Comparison of ENCODE assay signal across 1 cellular context in the genomic region with DNA sequence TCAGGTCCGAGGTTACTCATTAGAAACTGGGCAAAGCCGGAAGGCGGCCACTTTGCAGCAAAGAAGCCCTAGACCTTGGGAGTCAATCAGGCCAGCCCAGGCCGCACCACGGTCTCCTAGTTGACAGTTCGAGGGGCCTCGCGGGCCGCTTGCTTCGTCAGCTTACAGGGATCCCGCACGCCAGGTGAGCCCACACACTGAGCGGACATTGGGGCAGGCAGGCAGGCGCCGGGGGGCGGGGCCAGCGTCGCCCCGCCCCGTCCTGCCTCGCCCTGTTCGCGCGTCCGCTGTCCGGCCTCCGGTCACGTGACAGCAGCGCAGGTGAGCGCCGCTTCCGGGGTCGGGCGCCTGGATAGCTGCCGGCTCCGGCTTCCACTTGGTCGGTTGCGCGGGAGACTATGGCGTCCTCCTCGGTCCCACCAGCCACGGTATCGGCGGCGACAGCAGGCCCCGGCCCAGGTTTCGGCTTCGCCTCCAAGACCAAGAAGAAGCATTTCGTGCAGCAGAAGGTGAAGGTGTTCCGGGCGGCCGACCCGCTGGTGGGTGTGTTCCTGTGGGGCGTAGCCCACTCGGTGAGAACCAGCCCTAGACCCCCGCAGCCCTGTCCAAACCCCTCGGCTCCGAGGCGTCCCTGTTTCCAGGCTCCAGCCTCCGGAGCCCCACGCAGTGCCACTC.
A peak's percentile ranks its signal among the peaks of the same experiment; 100 is the strongest.
TF ChIP-seq lines count a peak whose summit lies in the region.

A gene (plus strand): TSS at position 301 of the 675 bp plus-strand sequence. CDS start 98 bp downstream, at position 399.

TF ChIP-seq in K562, 482 proteins besides CTCF, POLR2A, EP300 and RAD21 (continued from another document and continues in another):
- TF ChIP-seq, protein P1, sequence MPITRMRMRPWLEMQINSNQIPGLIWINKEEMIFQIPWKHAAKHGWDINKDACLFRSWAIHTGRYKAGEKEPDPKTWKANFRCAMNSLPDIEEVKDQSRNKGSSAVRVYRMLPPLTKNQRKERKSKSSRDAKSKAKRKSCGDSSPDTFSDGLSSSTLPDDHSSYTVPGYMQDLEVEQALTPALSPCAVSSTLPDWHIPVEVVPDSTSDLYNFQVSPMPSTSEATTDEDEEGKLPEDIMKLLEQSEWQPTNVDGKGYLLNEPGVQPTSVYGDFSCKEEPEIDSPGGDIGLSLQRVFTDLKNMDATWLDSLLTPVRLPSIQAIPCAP (CRISPR knock-in tag; IDR thresholded peaks at IDR 0.05; ENCODE audit: borderline replicate concordance) = no peak
- TF ChIP-seq, protein P2, sequence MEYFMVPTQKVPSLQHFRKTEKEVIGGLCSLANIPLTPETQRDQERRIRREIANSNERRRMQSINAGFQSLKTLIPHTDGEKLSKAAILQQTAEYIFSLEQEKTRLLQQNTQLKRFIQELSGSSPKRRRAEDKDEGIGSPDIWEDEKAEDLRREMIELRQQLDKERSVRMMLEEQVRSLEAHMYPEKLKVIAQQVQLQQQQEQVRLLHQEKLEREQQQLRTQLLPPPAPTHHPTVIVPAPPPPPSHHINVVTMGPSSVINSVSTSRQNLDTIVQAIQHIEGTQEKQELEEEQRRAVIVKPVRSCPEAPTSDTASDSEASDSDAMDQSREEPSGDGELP (CRISPR knock-in tag; IDR thresholded peaks at IDR 0.05; ENCODE audit: borderline replicate concordance) = peak; percentile 91
- TF ChIP-seq ZNF778 (CRISPR knock-in tag; IDR thresholded peaks at IDR 0.05) (no peak), RB1 (IDR thresholded peaks at IDR 0.05; ENCODE audit: low read depth) (peak; percentile 84; the same call in 1 of the 2 replicates), EP400 (IDR thresholded peaks at IDR 0.05) (peak; percentile 78; the same call in 1 of the 2 replicates), MCM3 (IDR thresholded peaks at IDR 0.05) (no peak), SPI1 (IDR thresholded peaks at IDR 0.05; ENCODE audit: borderline replicate concordance, low read depth, low read length) (no peak), CBFA2T3 (IDR thresholded peaks at IDR 0.05) (no peak), CREM (IDR thresholded peaks at IDR 0.05; ENCODE audit: low read depth) (peak; percentile 74), SAFB (IDR thresholded peaks at IDR 0.05; ENCODE audit: borderline replicate concordance, low read depth, low read length) (peak; percentile 26; the same call in 1 of the 2 replicates), JUND (IDR thresholded peaks at IDR 0.05; ENCODE audit: borderline replicate concordance, low read depth, low read length) (no peak), JUND (tag; IDR thresholded peaks at IDR 0.05; ENCODE audit: borderline replicate concordance, low read depth, low read length) (no peak), HNRNPLL (IDR thresholded peaks at IDR 0.05; ENCODE audit: low read depth, low read length, poor library complexity, severe bottlenecking) (peak; percentile 3), BHLHE40 (IDR thresholded peaks at IDR 0.05; ENCODE audit: low read length) (peak; percentile 95), CBX2 (IDR thresholded peaks at IDR 0.05; ENCODE audit: insufficient read depth, low read length, poor library complexity, severe bottlenecking) (no peak), KHSRP (IDR thresholded peaks at IDR 0.05) (no peak), ZNF282 (CRISPR knock-in tag; IDR thresholded peaks at IDR 0.05) (0 out of 2 replicates have a peak, but pooled peaks have one; percentile 24), CXXC5 (CRISPR knock-in tag; IDR thresholded peaks at IDR 0.05) (peak; percentile 97), ILF3 (IDR thresholded peaks at IDR 0.05; ENCODE audit: borderline replicate concordance) (peak; percentile 56; the same call in 1 of the 2 replicates), STAT5B (CRISPR knock-in tag; IDR thresholded peaks at IDR 0.05) (no peak)
- TF ChIP-seq, protein P3, sequence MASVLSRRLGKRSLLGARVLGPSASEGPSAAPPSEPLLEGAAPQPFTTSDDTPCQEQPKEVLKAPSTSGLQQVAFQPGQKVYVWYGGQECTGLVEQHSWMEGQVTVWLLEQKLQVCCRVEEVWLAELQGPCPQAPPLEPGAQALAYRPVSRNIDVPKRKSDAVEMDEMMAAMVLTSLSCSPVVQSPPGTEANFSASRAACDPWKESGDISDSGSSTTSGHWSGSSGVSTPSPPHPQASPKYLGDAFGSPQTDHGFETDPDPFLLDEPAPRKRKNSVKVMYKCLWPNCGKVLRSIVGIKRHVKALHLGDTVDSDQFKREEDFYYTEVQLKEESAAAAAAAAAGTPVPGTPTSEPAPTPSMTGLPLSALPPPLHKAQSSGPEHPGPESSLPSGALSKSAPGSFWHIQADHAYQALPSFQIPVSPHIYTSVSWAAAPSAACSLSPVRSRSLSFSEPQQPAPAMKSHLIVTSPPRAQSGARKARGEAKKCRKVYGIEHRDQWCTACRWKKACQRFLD (CRISPR knock-in tag; IDR thresholded peaks at IDR 0.05) = peak; percentile 72; the same call in 1 of the 2 replicates
- TF ChIP-seq, protein P4, sequence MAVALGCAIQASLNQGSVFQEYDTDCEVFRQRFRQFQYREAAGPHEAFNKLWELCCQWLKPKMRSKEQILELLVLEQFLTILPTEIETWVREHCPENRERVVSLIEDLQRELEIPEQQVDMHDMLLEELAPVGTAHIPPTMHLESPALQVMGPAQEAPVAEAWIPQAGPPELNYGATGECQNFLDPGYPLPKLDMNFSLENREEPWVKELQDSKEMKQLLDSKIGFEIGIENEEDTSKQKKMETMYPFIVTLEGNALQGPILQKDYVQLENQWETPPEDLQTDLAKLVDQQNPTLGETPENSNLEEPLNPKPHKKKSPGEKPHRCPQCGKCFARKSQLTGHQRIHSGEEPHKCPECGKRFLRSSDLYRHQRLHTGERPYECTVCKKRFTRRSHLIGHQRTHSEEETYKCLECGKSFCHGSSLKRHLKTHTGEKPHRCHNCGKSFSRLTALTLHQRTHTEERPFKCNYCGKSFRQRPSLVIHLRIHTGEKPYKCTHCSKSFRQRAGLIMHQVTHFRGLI (CRISPR knock-in tag; IDR thresholded peaks at IDR 0.05) = no peak
- TF ChIP-seq, protein P5, sequence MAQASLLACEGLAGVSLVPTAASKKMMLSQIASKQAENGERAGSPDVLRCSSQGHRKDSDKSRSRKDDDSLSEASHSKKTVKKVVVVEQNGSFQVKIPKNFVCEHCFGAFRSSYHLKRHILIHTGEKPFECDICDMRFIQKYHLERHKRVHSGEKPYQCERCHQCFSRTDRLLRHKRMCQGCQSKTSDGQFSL (CRISPR knock-in tag; IDR thresholded peaks at IDR 0.05) = no peak
- TF ChIP-seq, protein P5 (tag; IDR thresholded peaks at IDR 0.05) = no peak
- TF ChIP-seq, protein P6, sequence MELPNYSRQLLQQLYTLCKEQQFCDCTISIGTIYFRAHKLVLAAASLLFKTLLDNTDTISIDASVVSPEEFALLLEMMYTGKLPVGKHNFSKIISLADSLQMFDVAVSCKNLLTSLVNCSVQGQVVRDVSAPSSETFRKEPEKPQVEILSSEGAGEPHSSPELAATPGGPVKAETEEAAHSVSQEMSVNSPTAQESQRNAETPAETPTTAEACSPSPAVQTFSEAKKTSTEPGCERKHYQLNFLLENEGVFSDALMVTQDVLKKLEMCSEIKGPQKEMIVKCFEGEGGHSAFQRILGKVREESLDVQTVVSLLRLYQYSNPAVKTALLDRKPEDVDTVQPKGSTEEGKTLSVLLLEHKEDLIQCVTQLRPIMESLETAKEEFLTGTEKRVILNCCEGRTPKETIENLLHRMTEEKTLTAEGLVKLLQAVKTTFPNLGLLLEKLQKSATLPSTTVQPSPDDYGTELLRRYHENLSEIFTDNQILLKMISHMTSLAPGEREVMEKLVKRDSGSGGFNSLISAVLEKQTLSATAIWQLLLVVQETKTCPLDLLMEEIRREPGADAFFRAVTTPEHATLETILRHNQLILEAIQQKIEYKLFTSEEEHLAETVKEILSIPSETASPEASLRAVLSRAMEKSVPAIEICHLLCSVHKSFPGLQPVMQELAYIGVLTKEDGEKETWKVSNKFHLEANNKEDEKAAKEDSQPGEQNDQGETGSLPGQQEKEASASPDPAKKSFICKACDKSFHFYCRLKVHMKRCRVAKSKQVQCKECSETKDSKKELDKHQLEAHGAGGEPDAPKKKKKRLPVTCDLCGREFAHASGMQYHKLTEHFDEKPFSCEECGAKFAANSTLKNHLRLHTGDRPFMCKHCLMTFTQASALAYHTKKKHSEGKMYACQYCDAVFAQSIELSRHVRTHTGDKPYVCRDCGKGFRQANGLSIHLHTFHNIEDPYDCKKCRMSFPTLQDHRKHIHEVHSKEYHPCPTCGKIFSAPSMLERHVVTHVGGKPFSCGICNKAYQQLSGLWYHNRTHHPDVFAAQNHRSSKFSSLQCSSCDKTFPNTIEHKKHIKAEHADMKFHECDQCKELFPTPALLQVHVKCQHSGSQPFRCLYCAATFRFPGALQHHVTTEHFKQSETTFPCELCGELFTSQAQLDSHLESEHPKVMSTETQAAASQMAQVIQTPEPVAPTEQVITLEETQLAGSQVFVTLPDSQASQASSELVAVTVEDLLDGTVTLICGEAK (IDR thresholded peaks at IDR 0.05) = 0 out of 2 replicates have a peak, but pooled peaks have one; percentile 30
- TF ChIP-seq, protein P6 (CRISPR knock-in tag; IDR thresholded peaks at IDR 0.05) = no peak
- TF ChIP-seq, protein P7, sequence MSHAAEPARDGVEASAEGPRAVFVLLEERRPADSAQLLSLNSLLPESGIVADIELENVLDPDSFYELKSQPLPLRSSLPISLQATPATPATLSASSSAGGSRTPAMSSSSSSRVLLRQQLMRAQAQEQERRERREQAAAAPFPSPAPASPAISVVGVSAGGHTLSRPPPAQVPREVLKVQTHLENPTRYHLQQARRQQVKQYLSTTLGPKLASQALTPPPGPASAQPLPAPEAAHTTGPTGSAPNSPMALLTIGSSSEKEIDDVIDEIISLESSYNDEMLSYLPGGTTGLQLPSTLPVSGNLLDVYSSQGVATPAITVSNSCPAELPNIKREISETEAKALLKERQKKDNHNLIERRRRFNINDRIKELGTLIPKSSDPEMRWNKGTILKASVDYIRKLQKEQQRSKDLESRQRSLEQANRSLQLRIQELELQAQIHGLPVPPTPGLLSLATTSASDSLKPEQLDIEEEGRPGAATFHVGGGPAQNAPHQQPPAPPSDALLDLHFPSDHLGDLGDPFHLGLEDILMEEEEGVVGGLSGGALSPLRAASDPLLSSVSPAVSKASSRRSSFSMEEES (CRISPR knock-in tag; IDR thresholded peaks at IDR 0.05) = peak; percentile 100
